Comparison of ENCODE assay signal across 11 cellular contexts in genomic region chrX:12979630-12980015, GRCh38. TPM values are rescaled to one million over a fixed set of nuclear protein-coding genes. Genes with fewer than 3 reads are reported as not detected.
DNase-seq lines count a peak whose midpoint lies in the region; ATAC-seq and TF ChIP-seq lines count a peak whose summit lies in the region.
"Had no signal": no experiment of that assay in that cellular context is flagged by ENCODE, and none has a peak within 500 bp of the region (broad histone marks: within the 10 kb centered on the region; RNA-seq: fewer than 3 reads in every experiment).

No MANE protein-coding gene starts in this region.

- no peaks in the 10 kb centered on the region for H3K9me3 Mint-ChIP-seq in activated T-cell treated with anti-CD3 and anti-CD28 coated beads, Interleukin-2, amount 50 U/mL, for 4 hours
- H3K9me3 Mint-ChIP-seq in activated B cell treated with CpG ODN at 0.5 μM for 24 hours: no peaks in the 10 kb centered on the region
- H3K9me3 Mint-ChIP-seq in glutamatergic neuron (ENCODE audit: unreplicated experiment): peaks cover 21% of the 10 kb centered on the region

- H3K36me3 Mint-ChIP-seq in activated T-cell treated with anti-CD3 and anti-CD28 coated beads, Interleukin-2, amount 50 U/mL, for 4 hours (ENCODE audit: insufficient read depth): peaks cover 22% of the 10 kb centered on the region
- peaks cover 35% of the 10 kb centered on the region for H3K36me3 Mint-ChIP-seq in activated B cell treated with CpG ODN at 0.5 μM for 24 hours (ENCODE audit: low read depth)
- no peaks in the 10 kb centered on the region for H3K36me3 Mint-ChIP-seq in glutamatergic neuron (ENCODE audit: unreplicated experiment)

- no peak for DNase-seq in activated T-cell treated with anti-CD3 and anti-CD28 coated beads, Interleukin-2, amount 50 U/mL, for 4 hours
- no peak for DNase-seq in activated T-cell treated with anti-CD3 and anti-CD28 coated beads, Interleukin-2, amount 50 U/mL, for 48 hours
- DNase-seq in activated B cell treated with CpG ODN at 0.5 μM for 24 hours (no peak), glutamatergic neuron (no peak), tibial artery (no peak), NCI-H1436 (lab: John Stamatoyannopoulos, UW) (no peak)
- no peak for DNase-seq in stimulated activated CD4-positive, alpha-beta T cell treated with anti-CD3 and anti-CD28 coated beads, Interleukin-4, amount 100 ng/mL, for 4 hours
- DNase-seq: NCI-H1930, right cardiac atrium, SHP77 treated with DMSO at 0.1 percent for 48 hours had no signal

- no peaks in the 10 kb centered on the region for H3K27me3 ChIP-seq in tibial artery

- peak overlapping the region; percentile 92 to 98 for H3K27ac ChIP-seq in tibial artery

- CTCF ChIA-PET in activated B cell treated with CpG ODN at 0.5 μM for 24 hours (lab: Charles Lee): interaction anchor here (1.0 to 4.1 kb wide), 5 partner anchors 30 to 112 kb away, joined by 4 to 30 read pairs (median 9); no protein-coding TSS in a partner anchor

- H3K4me3 ChIP-seq in tibial artery: no peak overlapping the region

- H3K27me3 Mint-ChIP-seq in activated T-cell treated with anti-CD3 and anti-CD28 coated beads, Interleukin-2, amount 50 U/mL, for 4 hours (ENCODE audit: low read depth): no peaks in the 10 kb centered on the region
- H3K27me3 Mint-ChIP-seq in activated B cell treated with CpG ODN at 0.5 μM for 24 hours (no peaks in the 10 kb centered on the region), glutamatergic neuron (ENCODE audit: unreplicated experiment) (peaks cover 24% of the 10 kb centered on the region)

- intact Hi-C loops in activated B cell treated with CpG ODN at 0.5 μM for 24 hours (cut with micrococcal nuclease) (loop anchor here (10.0 kb wide), 1 partner anchor 365 kb away; no protein-coding TSS in a partner anchor), tibial artery (cut with DNase I; ENCODE audit: low total_unique reads) (loop anchor here (5.0 to 10.0 kb wide), 2 partner anchors 115 to 453 kb away; no protein-coding TSS in a partner anchor)

- no peak for ATAC-seq in activated T-cell treated with anti-CD3 and anti-CD28 coated beads, Interleukin-2, amount 50 U/mL, for 4 hours
- ATAC-seq in activated B cell treated with CpG ODN at 0.5 μM for 24 hours (ENCODE audit: low read depth) (no peak), GM21360 (IDR thresholded peaks at IDR 0.05; ENCODE audit: unreplicated experiment) (no peak)
- ATAC-seq: right cardiac atrium had no signal

- POLR2A ChIA-PET in activated B cell treated with CpG ODN at 0.5 μM for 24 hours (lab: Charles Lee): interaction anchor here (0.6 to 20.9 kb wide), 11 partner anchors 17 to 508 kb away, joined by 3 to 931 read pairs (median 8); no protein-coding TSS in a partner anchor

- H3K9me3 ChIP-seq in tibial artery: no peaks in the 10 kb centered on the region

- no peak for TF ChIP-seq CTCF in activated B cell treated with CpG ODN at 0.5 μM for 24 hours (IDR thresholded peaks at IDR 0.05)
- no peak for TF ChIP-seq CTCF in glutamatergic neuron (IDR thresholded peaks at IDR 0.05; ENCODE audit: partially characterized antibody, unreplicated experiment)
- TF ChIP-seq CTCF in tibial artery (IDR thresholded peaks at IDR 0.05): no peak

- H3K4me3 Mint-ChIP-seq in activated T-cell treated with anti-CD3 and anti-CD28 coated beads, Interleukin-2, amount 50 U/mL, for 4 hours: peak overlapping the region; percentile 20
- H3K4me3 Mint-ChIP-seq in activated B cell treated with CpG ODN at 0.5 μM for 24 hours (peak overlapping the region; percentile 24), glutamatergic neuron (ENCODE audit: unreplicated experiment) (peak overlapping the region; percentile 32)

- H3K27ac Mint-ChIP-seq in activated B cell treated with CpG ODN at 0.5 μM for 24 hours (peak overlapping the region; percentile 91), glutamatergic neuron (ENCODE audit: unreplicated experiment) (peak overlapping the region; percentile 96)

- H3K4me1 ChIP-seq in tibial artery: peaks cover 0 to 16% (median 0%) of the 10 kb centered on the region in 4 donors

- no peaks in the 10 kb centered on the region for H3K36me3 ChIP-seq in tibial artery

- peaks cover 58% of the 10 kb centered on the region for H3K4me1 Mint-ChIP-seq in activated T-cell treated with anti-CD3 and anti-CD28 coated beads, Interleukin-2, amount 50 U/mL, for 4 hours (ENCODE audit: low read depth)
- peaks cover 56% of the 10 kb centered on the region for H3K4me1 Mint-ChIP-seq in activated B cell treated with CpG ODN at 0.5 μM for 24 hours
- H3K4me1 Mint-ChIP-seq in glutamatergic neuron (ENCODE audit: low read depth, unreplicated experiment): peaks cover 10% of the 10 kb centered on the region

RNA-seq across cellular contexts. Expression of gene TMSB4X, which starts 4.7 kb away (rescaled TPM):
- 1,000 to 10,000 TPM; 1,344 to 1,576 (median 1,475) TPM for total RNA-seq in activated T-cell treated with anti-CD3 and anti-CD28 coated beads, Interleukin-2, amount 50 U/mL, for 4 hours
- 5,922 and 6,273 TPM in 2 replicates for total RNA-seq in activated B cell treated with CpG ODN at 0.5 μM for 24 hours
- total RNA-seq in glutamatergic neuron (ENCODE audit: unreplicated experiment): 4,532 TPM
